ENCODE assay signal across 19 cellular contexts in the genomic region with DNA sequence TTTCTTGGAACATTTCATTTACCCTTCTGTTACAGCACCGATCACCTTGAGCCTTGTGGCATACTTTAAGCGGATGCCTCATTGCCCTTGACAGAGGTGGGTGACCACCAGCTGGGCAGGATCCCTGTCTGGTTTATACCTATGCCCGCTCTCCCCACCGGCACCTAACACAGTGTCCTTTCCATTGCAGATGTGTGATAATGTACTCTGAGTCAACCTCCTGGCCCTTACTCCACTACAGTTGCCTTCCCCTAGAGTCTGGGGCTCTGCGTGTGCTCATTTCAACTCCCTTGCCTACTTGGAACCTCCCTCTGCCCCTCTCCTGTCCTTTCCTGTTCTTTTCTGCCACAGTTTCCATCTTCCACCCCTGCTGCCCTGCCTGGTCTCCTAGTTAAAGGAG.
DNase-seq lines count a peak whose midpoint lies in the region; ATAC-seq, FAIRE-seq and TF ChIP-seq lines count a peak whose summit lies in the region.
"Had no signal": no experiment of that assay in that cellular context is flagged by ENCODE, and none has a peak within 500 bp of the region (broad histone marks: within the 10 kb centered on the region; RNA-seq: fewer than 3 reads in every experiment).

No MANE protein-coding gene starts in this region.

- H4K8ac ChIP-seq in H1 (ENCODE audit: extremely low read depth, insufficient read depth, low read length) (no peak overlapping the region), trophoblast cell (ENCODE audit: low read depth, low read length) (no peak overlapping the region)

- TF ChIP-seq CTCF in A549 (IDR thresholded peaks at IDR 0.05) (no peak), Loucy (conservative IDR thresholded peaks at IDR 0.05; ENCODE audit: low read length) (no peak), H1 (IDR thresholded peaks at IDR 0.05; ENCODE audit: control extremely low read depth in 1 of 3, insufficient read depth in 1 of 3, low read depth in 1 of 3, low read length in 3 of 3) (no peak), D721Med (IDR thresholded peaks at IDR 0.05; ENCODE audit: insufficient read depth, missing control alignments) (no peak)

- POLR2A ChIA-PET in A549 (lab: Yijun Ruan, JAX) (no interaction called here), H1 (lab: Charles Lee; ENCODE audit: partially characterized antibody) (no interaction called here)

- H3K79me1 ChIP-seq in H1 (ENCODE audit: low read depth, low read length) (no peaks in the 10 kb centered on the region), trophoblast cell (ENCODE audit: low read length) (no peaks in the 10 kb centered on the region)

- H2BK120ac ChIP-seq in H1 (replicated peaks; ENCODE audit: low read depth, low read length) (no peak overlapping the region), trophoblast cell (ENCODE audit: insufficient read depth, low read length, poor library complexity) (no peak overlapping the region)

- CTCF ChIA-PET in A549 (lab: Yijun Ruan, JAX): interaction anchor here (3.6 kb wide), 1 partner anchor 15 kb away, joined by 23 read pairs; no protein-coding TSS in a partner anchor
- CTCF ChIA-PET in H1 (lab: Charles Lee; ENCODE audit: partially characterized antibody): interaction anchor here (1.1 kb wide), 1 partner anchor 14 kb away, joined by 4 read pairs; no protein-coding TSS in a partner anchor

- H3K9ac ChIP-seq in Loucy (ENCODE audit: low read depth, low read length, poor library complexity, severe bottlenecking): no peak overlapping the region
- no peak overlapping the region for H3K9ac ChIP-seq in H1 (replicated peaks in 1 of 4; ENCODE audit: extremely low read depth in 1 of 4, low read depth in 3 of 4, low read length in 3 of 4)
- H3K9ac ChIP-seq in trophoblast cell (ENCODE audit: low read length): no peak overlapping the region

- H3K4me3 ChIP-seq in A549 (no peak overlapping the region), Loucy (ENCODE audit: low read length, poor library complexity, severe bottlenecking) (no peak overlapping the region), H1 (ENCODE audit: extremely low read depth in 1 of 4, insufficient read depth in 2 of 4, low read depth in 3 of 4, low read length in 4 of 4) (no peak overlapping the region), trophoblast cell (ENCODE audit: low read depth, low read length) (no peak overlapping the region)

- 93% methylated on average over 5 of the region's 5 CpGs for WGBS in A549 (ENCODE audit: missing lambda C conversion rate)
- WGBS in H1 (ENCODE audit: extremely low coverage in 1 of 2, insufficient coverage in 1 of 2, insufficient read length in 1 of 2, insufficient replicate concordance in 2 of 2, low coverage in 1 of 2, low lambda C conversion rate in 2 of 2, missing lambda C conversion rate in 1 of 2), 2 experiments: 95% methylated on average over 5 of the region's 5 CpGs; no CpG with 5 or more reads in 1 of the 2 experiments
- WGBS in trophoblast cell (ENCODE audit: extremely low coverage, insufficient coverage, insufficient read length): no CpG with 5 or more reads among the region's 5 CpGs

- H4K20me1 ChIP-seq in Loucy (ENCODE audit: insufficient read depth, low read length, poor library complexity, severe bottlenecking) (no peaks in the 10 kb centered on the region), H1 (replicated peaks in 1 of 2; ENCODE audit: control insufficient read depth in 1 of 2, insufficient read depth in 2 of 2, low read length in 2 of 2) (no peaks in the 10 kb centered on the region)

- no peaks in the 10 kb centered on the region for H3K27me3 ChIP-seq in Loucy (ENCODE audit: insufficient read depth, low read length, poor library complexity, severe bottlenecking)
- no peaks in the 10 kb centered on the region for H3K27me3 ChIP-seq in H1 (replicated peaks in 1 of 4; ENCODE audit: control insufficient read depth in 3 of 4, extremely low read depth in 1 of 4, insufficient read depth in 3 of 4, low read length in 3 of 4)
- no peaks in the 10 kb centered on the region for H3K27me3 ChIP-seq in trophoblast cell (ENCODE audit: insufficient read depth, low read length)

- no peak overlapping the region for H2BK15ac ChIP-seq in H1 (ENCODE audit: low read length)

- no peaks in the 10 kb centered on the region for H3K79me2 ChIP-seq in Loucy (ENCODE audit: insufficient read depth, low read length)
- no peaks in the 10 kb centered on the region for H3K79me2 ChIP-seq in H1 (ENCODE audit: control insufficient read depth in 1 of 2, insufficient read depth in 2 of 2, low read length in 2 of 2)
- H3K79me2 ChIP-seq in trophoblast cell (ENCODE audit: control insufficient read depth, insufficient read depth, low read length, poor library complexity): peaks cover 1% of the 10 kb centered on the region

- H3K23ac ChIP-seq in H1 (ENCODE audit: insufficient read length) (no peak overlapping the region), trophoblast cell (ENCODE audit: low read length) (no peak overlapping the region)

- FAIRE-seq in A549 (lab: Jason Lieb, UNC): no peak
- no peak for FAIRE-seq in H1 (lab: Jason Lieb, UNC)
- FAIRE-seq in D721Med (lab: Jason Lieb, UNC): no peak
- FAIRE-seq: G401.6, GM12892 had no signal

- no peak overlapping the region for H4K5ac ChIP-seq in H1 (ENCODE audit: insufficient read length, low read depth, low read length)

- H3K56ac ChIP-seq in H1 (replicated peaks; ENCODE audit: insufficient read length, low read depth, low read length): no peak overlapping the region

- H3K36me3 ChIP-seq in Loucy (ENCODE audit: insufficient read depth, low read length) (no peaks in the 10 kb centered on the region), H1 (ENCODE audit: control insufficient read depth in 2 of 4, insufficient read depth in 4 of 4, low read length in 3 of 4) (no peaks in the 10 kb centered on the region), trophoblast cell (ENCODE audit: control insufficient read depth in 1 of 2, insufficient read depth in 2 of 2, low read length in 2 of 2) (no peaks in the 10 kb centered on the region)

- H3F3A ChIP-seq in Loucy (ENCODE audit: low read depth): peaks cover 3% of the 10 kb centered on the region; the same call in 1 of the 2 replicates

- H2BK20ac ChIP-seq in H1 (ENCODE audit: low read length): no peak overlapping the region

- no peak overlapping the region for H4K12ac ChIP-seq in trophoblast cell (ENCODE audit: low read depth, low read length)

- H3K14ac ChIP-seq in H1 (ENCODE audit: insufficient read length) (no peak overlapping the region), trophoblast cell (ENCODE audit: low read length) (peak overlapping the region; percentile 39)

- TF ChIP-seq POLR2A in A549 (IDR thresholded peaks at IDR 0.05; ENCODE audit: low read length) (no peak), H1 (IDR thresholded peaks at IDR 0.05; ENCODE audit: control extremely low read depth in 1 of 2, low read depth in 2 of 2, low read length in 2 of 2) (no peak)

- H2AFZ ChIP-seq in Loucy (ENCODE audit: low read length) (peak overlapping the region; percentile 45; the same call in 1 of the 2 replicates), H1 (ENCODE audit: low read length) (peak overlapping the region; percentile 25; the same call in 1 of the 2 replicates), trophoblast cell (ENCODE audit: insufficient read depth, low read length, poor library complexity) (no peak overlapping the region)

- no peak overlapping the region for H3K4ac ChIP-seq in H1 (replicated peaks; ENCODE audit: insufficient read length, low read depth, low read length)
- H3K4ac ChIP-seq in trophoblast cell (ENCODE audit: low read depth, low read length): no peak overlapping the region

- DNase-seq in A549 (ENCODE audit: low read depth in 1 of 2, low spot score in 1 of 2) (no peak), H1 (ENCODE audit: low read depth in 1 of 2, low spot score in 2 of 2) (no peak), trophoblast cell (no peak), NCI-H345 (lab: John Stamatoyannopoulos, UW) (no peak), D721Med (ENCODE audit: insufficient read length, low spot score) (no peak), islet precursor cell (no peak)
- DNase-seq: 8988T; C1 segment of cervical spinal cord; Calu3; CD4-positive, alpha-beta memory T cell; COR-L47; DMS153; DND-41; GOT3; H7; HCEC 1CT had no signal

- H3K18ac ChIP-seq in H1 (ENCODE audit: extremely low read depth, low read length): no peak overlapping the region
- H3K18ac ChIP-seq in trophoblast cell (ENCODE audit: low read length): no peak overlapping the region

- no peak overlapping the region for H4K91ac ChIP-seq in H1 (replicated peaks; ENCODE audit: insufficient read length, low read length)
- no peak overlapping the region for H4K91ac ChIP-seq in trophoblast cell (ENCODE audit: low read depth, low read length)

- H2BK5ac ChIP-seq in H1 (ENCODE audit: low read depth, low read length): no peak overlapping the region
- no peak overlapping the region for H2BK5ac ChIP-seq in trophoblast cell (ENCODE audit: low read depth, low read length, poor library complexity)

- H3K23me2 ChIP-seq in H1 (ENCODE audit: low read depth, low read length): no peaks in the 10 kb centered on the region

- TF ChIP-seq EP300 in A549 (IDR thresholded peaks at IDR 0.05): no peak
- TF ChIP-seq EP300 in H1 (IDR thresholded peaks at IDR 0.05; ENCODE audit: borderline replicate concordance in 1 of 2, low read depth in 2 of 2, low read length in 2 of 2): no peak

- no peaks in the 10 kb centered on the region for H3K9me3 ChIP-seq in A549
- H3K9me3 ChIP-seq in Loucy (ENCODE audit: insufficient read depth, low read depth, low read length): no peaks in the 10 kb centered on the region
- H3K9me3 ChIP-seq in H1 (ENCODE audit: insufficient read depth in 2 of 2, low read depth in 1 of 2, low read length in 1 of 2): no peaks in the 10 kb centered on the region
- H3K9me3 ChIP-seq in trophoblast cell (ENCODE audit: insufficient read depth, low read depth, low read length): no peaks in the 10 kb centered on the region

- H3K27ac ChIP-seq in A549 (no peak overlapping the region), H1 (ENCODE audit: low read depth, low read length) (no peak overlapping the region), trophoblast cell (ENCODE audit: low read depth, low read length) (no peak overlapping the region)

- peak; percentile 46 to 50; a peak in 2 of 6 replicates for ATAC-seq in A549

- 0 out of 3 replicates have a peak, but pooled peaks cover under 1% of the 10 kb centered on the region for H3K4me1 ChIP-seq in A549
- peaks cover 23% of the 10 kb centered on the region for H3K4me1 ChIP-seq in Loucy (ENCODE audit: insufficient read depth, low read length, poor library complexity, severe bottlenecking)
- H3K4me1 ChIP-seq in H1 (replicated peaks in 1 of 4; ENCODE audit: control insufficient read depth in 3 of 4, insufficient read depth in 4 of 4, low read length in 3 of 4): no peaks in the 10 kb centered on the region
- H3K4me1 ChIP-seq in trophoblast cell (ENCODE audit: control insufficient read depth in 1 of 2, insufficient read depth in 2 of 2, low read length in 2 of 2): no peaks in the 10 kb centered on the region

- H2AK5ac ChIP-seq in H1 (ENCODE audit: low read depth, low read length) (no peak overlapping the region), trophoblast cell (ENCODE audit: low read length) (no peak overlapping the region)

- H3K4me2 ChIP-seq in A549: no peak overlapping the region
- no peak overlapping the region for H3K4me2 ChIP-seq in Loucy (ENCODE audit: low read depth, low read length, poor library complexity, severe bottlenecking)
- H3K4me2 ChIP-seq in H1 (ENCODE audit: insufficient read depth in 1 of 2, low read depth in 2 of 2, low read length in 2 of 2): no peak overlapping the region
- H3K4me2 ChIP-seq in trophoblast cell (ENCODE audit: low read length): no peak overlapping the region

- no peaks in the 10 kb centered on the region for H3K9me2 ChIP-seq in Loucy (replicated peaks; ENCODE audit: low read depth, low read length)

- H2BK12ac ChIP-seq in H1 (ENCODE audit: low read depth, low read length) (no peak overlapping the region), trophoblast cell (ENCODE audit: low read length) (no peak overlapping the region)

- TF ChIP-seq RAD21 in A549 (conservative IDR thresholded peaks at IDR 0.05 in 1 of 2, IDR thresholded peaks at IDR 0.05 in 1 of 2): no peak
- TF ChIP-seq RAD21 in H1 (IDR thresholded peaks at IDR 0.05 in 1 of 2, conservative IDR thresholded peaks at IDR 0.05 in 1 of 2; ENCODE audit: low read depth in 2 of 2, low read length in 2 of 2): no peak
